ENCODE assay signal across 16 cellular contexts in the genomic region with DNA sequence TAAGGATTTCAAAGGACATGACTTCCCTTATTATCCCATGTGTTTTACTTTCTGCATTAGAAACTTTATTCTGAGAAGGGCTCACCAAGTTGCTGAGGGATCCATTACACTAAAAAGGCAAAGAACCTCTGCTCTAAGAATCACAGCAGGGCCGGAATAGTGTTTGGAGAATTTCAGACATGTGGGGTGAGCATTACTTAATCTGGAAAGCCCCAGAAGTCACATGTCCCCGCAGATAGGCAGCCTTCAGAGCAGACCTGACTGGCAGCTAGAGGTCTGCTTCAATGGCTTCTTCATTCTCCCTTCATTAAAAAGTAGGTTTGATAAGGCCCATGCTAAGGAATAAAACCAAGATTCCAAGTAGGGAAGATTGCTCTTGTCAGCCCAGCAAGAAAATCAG. TPM values are rescaled to one million over a fixed set of nuclear protein-coding genes. Genes with fewer than 3 reads are reported as not detected.
DNase-seq lines count a peak whose midpoint lies in the region; ATAC-seq lines count a peak whose summit lies in the region.
"Had no signal": no experiment of that assay in that cellular context is flagged by ENCODE, and none has a peak within 500 bp of the region (broad histone marks: within the 10 kb centered on the region; RNA-seq: fewer than 3 reads in every experiment).

No MANE protein-coding gene starts in this region.

- H3K4me1 ChIP-seq in trophoblast cell (ENCODE audit: control insufficient read depth in 1 of 2, insufficient read depth in 2 of 2, low read length in 2 of 2) = no peaks in the 10 kb centered on the region

- WGBS in trophoblast cell (ENCODE audit: extremely low coverage, insufficient coverage, insufficient read length) = no CpG with 5 or more reads among the region's 2 CpGs

- no peaks in the 10 kb centered on the region for H3K36me3 ChIP-seq in trophoblast cell (ENCODE audit: control insufficient read depth in 1 of 2, insufficient read depth in 2 of 2, low read length in 2 of 2)
- H3K36me3 ChIP-seq: BLaER1 treated with 17β-estradiol and CSF1 and Interleukin-3, amounts not matched to agents 10 nM and 100 nM had no signal

- H3K9me3 ChIP-seq in trophoblast cell (ENCODE audit: insufficient read depth, low read depth, low read length) = no peaks in the 10 kb centered on the region
- H3K9me3 ChIP-seq: BLaER1 treated with 17β-estradiol and CSF1 and Interleukin-3, amounts not matched to agents 10 nM and 100 nM had no signal

- no peak overlapping the region for H3K23ac ChIP-seq in trophoblast cell (ENCODE audit: low read length)

- H3K79me2 ChIP-seq in trophoblast cell (ENCODE audit: control insufficient read depth, insufficient read depth, low read length, poor library complexity) = no peaks in the 10 kb centered on the region

- no peak overlapping the region for H3K4me3 ChIP-seq in trophoblast cell (ENCODE audit: low read depth, low read length)
- H3K4me3 ChIP-seq: BLaER1 treated with 17β-estradiol and CSF1 and Interleukin-3, amounts not matched to agents 10 nM and 100 nM had no signal

- no peak overlapping the region for H3K4me2 ChIP-seq in trophoblast cell (ENCODE audit: low read length)
- H3K4me2 ChIP-seq: KMS-11 had no signal

- no peaks in the 10 kb centered on the region for H3K79me1 ChIP-seq in trophoblast cell (ENCODE audit: low read length)

- no peak overlapping the region for H3K18ac ChIP-seq in trophoblast cell (ENCODE audit: low read length)

- H3K4me1 Mint-ChIP-seq in activated T-cell treated with anti-CD3 and anti-CD28 coated beads, Interleukin-2, amount 50 U/mL, for 24 hours (ENCODE audit: low read depth) = no peaks in the 10 kb centered on the region

- no peaks in the 10 kb centered on the region for H3K36me3 Mint-ChIP-seq in activated T-cell treated with anti-CD3 and anti-CD28 coated beads, Interleukin-2, amount 50 U/mL, for 24 hours (ENCODE audit: low read depth)

- no peak overlapping the region for H3K27ac ChIP-seq in trophoblast cell (ENCODE audit: low read depth, low read length)
- H3K27ac ChIP-seq: 22Rv1; BLaER1 treated with 17β-estradiol and CSF1 and Interleukin-3, amounts not matched to agents 10 nM and 100 nM; KMS-11 had no signal

- H4K8ac ChIP-seq in trophoblast cell (ENCODE audit: low read depth, low read length) = no peak overlapping the region

- ATAC-seq in left ventricle myocardium superior (peak; percentile 40), Right ventricle myocardium inferior (no peak), HG03460 (IDR thresholded peaks at IDR 0.05; ENCODE audit: unreplicated experiment) (peak; percentile 67)

- H3K4ac ChIP-seq in trophoblast cell (ENCODE audit: low read depth, low read length) = no peak overlapping the region

- DNase-seq in left ventricle myocardium superior (no peak), Right ventricle myocardium inferior (ENCODE audit: missing footprints) (no peak), medulla oblongata (ENCODE audit: extremely low spot score) (peak; percentile 12), D341Med (ENCODE audit: low spot score) (no peak), trophoblast cell (no peak), KBM-7 (no peak)
- DNase-seq in activated T-cell treated with anti-CD3 and anti-CD28 coated beads, Interleukin-2, amount 50 U/mL, for 24 hours = no peak
- DNase-seq: HCEC 1CT, NCI-H1092 treated with DMSO at 0.1 percent for 48 hours, NCI-H1694, NCI-H345, NCI-H526 treated with DMSO at 0.1 percent for 48 hours had no signal

- H3K27me3 ChIP-seq in trophoblast cell (ENCODE audit: insufficient read depth, low read length) = no peaks in the 10 kb centered on the region
- H3K27me3 ChIP-seq: BLaER1 treated with 17β-estradiol and CSF1 and Interleukin-3, amounts not matched to agents 10 nM and 100 nM had no signal

- no peak overlapping the region for H3K14ac ChIP-seq in trophoblast cell (ENCODE audit: low read length)

- no peak overlapping the region for H4K91ac ChIP-seq in trophoblast cell (ENCODE audit: low read depth, low read length)

- H2BK5ac ChIP-seq in trophoblast cell (ENCODE audit: low read depth, low read length, poor library complexity) = no peak overlapping the region

- no peak overlapping the region for H4K12ac ChIP-seq in trophoblast cell (ENCODE audit: low read depth, low read length)

- intact Hi-C loops in left ventricle myocardium superior (cut with micrococcal nuclease) (no loop called here), Right ventricle myocardium inferior (cut with DNase I) (no loop called here)

- H2BK120ac ChIP-seq in trophoblast cell (ENCODE audit: insufficient read depth, low read length, poor library complexity) = no peak overlapping the region

- H3K27ac Mint-ChIP-seq in activated T-cell treated with anti-CD3 and anti-CD28 coated beads, Interleukin-2, amount 50 U/mL, for 24 hours = no peak overlapping the region

- H2AFZ ChIP-seq in trophoblast cell (ENCODE audit: insufficient read depth, low read length, poor library complexity) = no peak overlapping the region

- in situ Hi-C loops in KBM-7 (cut with MboI; ENCODE audit: low pct_unique_long_range_greater_than_20kb, low sequenced_read_pairs) = no loop called here

- no peak overlapping the region for H3K9ac ChIP-seq in trophoblast cell (ENCODE audit: low read length)
- H3K9ac ChIP-seq: BLaER1 treated with 17β-estradiol and CSF1 and Interleukin-3, amounts not matched to agents 10 nM and 100 nM; KMS-11 had no signal

- no peaks in the 10 kb centered on the region for H3K9me3 Mint-ChIP-seq in activated T-cell treated with anti-CD3 and anti-CD28 coated beads, Interleukin-2, amount 50 U/mL, for 24 hours

- no peak overlapping the region for H2BK12ac ChIP-seq in trophoblast cell (ENCODE audit: low read length)

- no peaks in the 10 kb centered on the region for H3K27me3 Mint-ChIP-seq in activated T-cell treated with anti-CD3 and anti-CD28 coated beads, Interleukin-2, amount 50 U/mL, for 24 hours

- no peak overlapping the region for H2AK5ac ChIP-seq in trophoblast cell (ENCODE audit: low read length)

- no peak overlapping the region for H3K4me3 Mint-ChIP-seq in activated T-cell treated with anti-CD3 and anti-CD28 coated beads, Interleukin-2, amount 50 U/mL, for 24 hours

RNA-seq across cellular contexts. Expression of a gene that starts 52.6 kb away (rescaled TPM):
- total RNA-seq in left ventricle myocardium superior (14.1 TPM), Right ventricle myocardium inferior (14.7 TPM)
- polyA plus RNA-seq in trophoblast cell (2013) = 11.4 and 11.5 TPM in 2 replicates
